Comparison of ENCODE assay signal across 30 cellular contexts in the genomic region with DNA sequence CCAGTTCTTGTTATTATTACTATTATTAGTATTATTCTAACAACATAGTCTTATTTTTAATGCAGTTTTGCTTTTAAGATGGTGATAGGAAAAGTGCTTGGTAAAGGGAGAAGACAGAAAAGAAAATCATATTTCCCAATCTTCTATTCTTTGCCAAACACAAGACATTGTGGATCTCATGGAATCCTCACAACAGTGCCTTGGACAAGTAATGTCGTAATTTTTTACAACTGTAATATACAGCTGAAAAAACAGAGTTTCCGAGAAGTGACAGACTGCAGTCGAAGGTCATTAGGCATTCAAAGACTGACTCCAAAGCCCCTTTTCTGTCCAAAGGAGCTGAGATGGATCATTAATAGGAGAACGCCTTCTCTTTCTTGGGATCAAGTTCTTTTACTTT. TPM values are rescaled to one million over a fixed set of nuclear protein-coding genes. Genes with fewer than 3 reads are reported as not detected.
DNase-seq lines count a peak whose midpoint lies in the region; ATAC-seq and TF ChIP-seq lines count a peak whose summit lies in the region.
"Had no signal": no experiment of that assay in that cellular context is flagged by ENCODE, and none has a peak within 500 bp of the region (broad histone marks: within the 10 kb centered on the region; RNA-seq: fewer than 3 reads in every experiment).

No MANE protein-coding gene starts in this region.

- no peaks in the 10 kb centered on the region for H3K79me2 ChIP-seq in parathyroid adenoma

- no peak overlapping the region for H3K4me3 Mint-ChIP-seq in activated CD4-positive, alpha-beta T cell treated with anti-CD3 and anti-CD28 coated beads, Interleukin-2, amount 10 ng/mL, durations not matched to agents 7 days and 5 days
- H3K4me3 Mint-ChIP-seq: activated T-cell treated with anti-CD3 and anti-CD28 coated beads, Interleukin-2, amount 50 U/mL, for 24 hours; stimulated activated naive B cell treated with anti-CD40 and anti-IgM and Interleukin-4, amounts not matched to agents 10 μg/mL and 1 μg/mL and 100 μg/mL, for 72 hours; T-cell had no signal

- H3K4me3 ChIP-seq in heart right ventricle (no peak overlapping the region), parathyroid adenoma (ENCODE audit: low read depth, low read length) (no peak overlapping the region), aorta (ENCODE audit: low read length in 2 of 2) (no peak overlapping the region)
- H3K4me3 ChIP-seq: adrenal gland, BLaER1, breast epithelium, coronary artery, prostate gland, smooth muscle cell, transverse colon had no signal

- no peaks in the 10 kb centered on the region for H3K36me3 Mint-ChIP-seq in activated CD4-positive, alpha-beta T cell treated with anti-CD3 and anti-CD28 coated beads, Interleukin-2, amount 10 ng/mL, durations not matched to agents 7 days and 5 days (ENCODE audit: low read depth)
- H3K36me3 Mint-ChIP-seq: stimulated activated naive B cell treated with anti-CD40 and anti-IgM and Interleukin-4, amounts not matched to agents 10 μg/mL and 1 μg/mL and 100 μg/mL, for 72 hours; T-cell had no signal

- no peaks in the 10 kb centered on the region for H3K27me3 ChIP-seq in heart right ventricle
- H3K27me3 ChIP-seq in parathyroid adenoma (ENCODE audit: control insufficient read depth, insufficient read depth, low read length): no peaks in the 10 kb centered on the region
- H3K27me3 ChIP-seq in aorta (ENCODE audit: control insufficient read depth in 1 of 2, insufficient read depth in 2 of 2, low read length in 1 of 2): no peaks in the 10 kb centered on the region
- H3K27me3 ChIP-seq: adrenal gland, BLaER1, breast epithelium, foreskin keratinocyte, transverse colon had no signal

- 71 to 72% methylated on average over 4 of the region's 4 CpGs for WGBS in heart right ventricle, 2 donors
- 48 to 58% methylated on average over 4 of the region's 4 CpGs for WGBS in aorta, 2 donors

- POLR2A ChIA-PET in activated CD4-positive, alpha-beta T cell treated with anti-CD3 and anti-CD28 coated beads, Interleukin-2, amount 10 ng/mL, durations not matched to agents 7 days and 5 days (lab: Charles Lee): no interaction called here

- H3K36me3 ChIP-seq in heart right ventricle (no peaks in the 10 kb centered on the region), parathyroid adenoma (ENCODE audit: control insufficient read depth, insufficient read depth, low read length) (no peaks in the 10 kb centered on the region), aorta (ENCODE audit: control insufficient read depth in 1 of 2, insufficient read depth in 2 of 2, low read length in 1 of 2) (no peaks in the 10 kb centered on the region)
- H3K36me3 ChIP-seq: adrenal gland, BLaER1, breast epithelium, prostate gland, transverse colon had no signal

- no peaks in the 10 kb centered on the region for H3K9me3 ChIP-seq in heart right ventricle
- H3K9me3 ChIP-seq in parathyroid adenoma (ENCODE audit: control insufficient read depth, low read length): no peaks in the 10 kb centered on the region
- H3K9me3 ChIP-seq in aorta (ENCODE audit: control insufficient read depth, low read length): no peaks in the 10 kb centered on the region
- H3K9me3 ChIP-seq: adrenal gland, BLaER1, breast epithelium, prostate gland, transverse colon had no signal

- intact Hi-C loops in heart right ventricle (cut with DNase I) (loop anchor here in 6 of 10 donors (5.0 to 10.0 kb wide), 6 partner anchors 775 to 1070 kb away; no protein-coding TSS in a partner anchor), left cardiac atrium (cut with DNase I) (loop anchor here in 1 of 2 donors (5.0 kb wide), 2 partner anchors 510 to 1070 kb away; a partner anchor contains a TSS), left ventricle myocardium superior (cut with micrococcal nuclease) (loop anchor here (10.0 kb wide), 1 partner anchor 1068 kb away; no protein-coding TSS in a partner anchor), aorta (cut with DNase I) (loop anchor here (5.0 to 10.0 kb wide), 2 partner anchors 508 to 1070 kb away; a partner anchor contains a TSS)

- CTCF ChIA-PET in activated CD4-positive, alpha-beta T cell treated with anti-CD3 and anti-CD28 coated beads, Interleukin-2, amount 10 ng/mL, durations not matched to agents 7 days and 5 days (lab: Charles Lee): no interaction called here

- no peak overlapping the region for H3K4me2 ChIP-seq in parathyroid adenoma (ENCODE audit: low read length)
- H3K4me2 ChIP-seq: BLaER1, smooth muscle cell had no signal

- no peak overlapping the region for H2AFZ ChIP-seq in parathyroid adenoma

- no peak for TF ChIP-seq POLR2A in erythroblast (IDR thresholded peaks at IDR 0.05; ENCODE audit: low read length)

- no peaks in the 10 kb centered on the region for H3K9me3 Mint-ChIP-seq in activated CD4-positive, alpha-beta T cell treated with anti-CD3 and anti-CD28 coated beads, Interleukin-2, amount 10 ng/mL, durations not matched to agents 7 days and 5 days
- H3K9me3 Mint-ChIP-seq: activated T-cell treated with anti-CD3 and anti-CD28 coated beads, Interleukin-2, amount 50 U/mL, for 24 hours; stimulated activated naive B cell treated with anti-CD40 and anti-IgM and Interleukin-4, amounts not matched to agents 10 μg/mL and 1 μg/mL and 100 μg/mL, for 72 hours; T-cell had no signal

- H3K27me3 Mint-ChIP-seq in activated CD4-positive, alpha-beta T cell treated with anti-CD3 and anti-CD28 coated beads, Interleukin-2, amount 10 ng/mL, durations not matched to agents 7 days and 5 days: no peaks in the 10 kb centered on the region
- H3K27me3 Mint-ChIP-seq: activated T-cell treated with anti-CD3 and anti-CD28 coated beads, Interleukin-2, amount 50 U/mL, for 24 hours; T-cell had no signal

- no peaks in the 10 kb centered on the region for H3K4me1 Mint-ChIP-seq in activated CD4-positive, alpha-beta T cell treated with anti-CD3 and anti-CD28 coated beads, Interleukin-2, amount 10 ng/mL, durations not matched to agents 7 days and 5 days
- H3K4me1 Mint-ChIP-seq: stimulated activated naive B cell treated with anti-CD40 and anti-IgM and Interleukin-4, amounts not matched to agents 10 μg/mL and 1 μg/mL and 100 μg/mL, for 72 hours; T-cell had no signal

- H3K27ac ChIP-seq in heart right ventricle (peak overlapping the region in 6 of 10 donors; percentile 36 to 59 (median 51)), parathyroid adenoma (peak overlapping the region; percentile 57), aorta (ENCODE audit: low read depth in 1 of 2, low read length in 2 of 2) (no peak overlapping the region)
- H3K27ac ChIP-seq: BLaER1, coronary artery, foreskin keratinocyte, HL-60 had no signal

- no peak for TF ChIP-seq CTCF in heart right ventricle (IDR thresholded peaks at IDR 0.05)
- no peak for TF ChIP-seq CTCF in parathyroid adenoma (IDR thresholded peaks at IDR 0.05)

- DNase-seq in heart right ventricle (no peak), left cardiac atrium (no peak), left ventricle myocardium superior (no peak), aorta (no peak), erythroblast (lab: John Stamatoyannopoulos, UW) (no peak)
- no peak for DNase-seq in stimulated activated naive CD4-positive, alpha-beta T cell treated with Interleukin-2 at 50 U/mL for 16 hours (lab: John Stamatoyannopoulos, UW)
- no peak for DNase-seq in activated CD4-positive, alpha-beta T cell treated with anti-CD3 and anti-CD28 coated beads, Interleukin-2, amount 10 ng/mL, durations not matched to agents 7 days and 5 days
- DNase-seq: activated CD4-positive, alpha-beta T cell treated with anti-CD3 and anti-CD28 coated beads for 1 hour; activated CD8-positive, alpha-beta memory T cell treated with anti-CD3 and anti-CD28 coated beads for 24 hours; activated T-cell treated with anti-CD3 and anti-CD28 coated beads, Interleukin-2, amount 50 U/mL, for 24 hours; adrenal gland; Calu3; foreskin keratinocyte; kidney; midbrain; NCI-H1105 treated with DMSO at 0.1 percent for 48 hours; NCI-H2081; NCI-H345; OCI-M1; SHP77 treated with DMSO at 0.1 percent for 48 hours; stimulated activated naive B cell treated with anti-CD40 and anti-IgM and Interleukin-4, amounts not matched to agents 10 μg/mL and 1 μg/mL and 100 μg/mL, for 72 hours; T-cell; transverse colon had no signal

- peak in 5 of 8 donors; percentile 34 to 56 (median 45) for ATAC-seq in heart right ventricle
- no peak for ATAC-seq in left cardiac atrium
- peak; percentile 68 for ATAC-seq in left ventricle myocardium superior
- ATAC-seq in aorta (ENCODE audit: low FRiP score): peak; percentile 67
- ATAC-seq: foreskin keratinocyte; stimulated activated naive B cell treated with anti-CD40 and anti-IgM and Interleukin-4, amounts not matched to agents 10 μg/mL and 1 μg/mL and 100 μg/mL, for 72 hours; T-cell had no signal

- H3K9ac ChIP-seq in parathyroid adenoma: no peak overlapping the region
- H3K9ac ChIP-seq: BLaER1 had no signal

- H3K4me1 ChIP-seq in heart right ventricle (peaks cover 0 to 7% (median 0%) of the 10 kb centered on the region in 9 donors), parathyroid adenoma (no peaks in the 10 kb centered on the region), aorta (ENCODE audit: control insufficient read depth in 1 of 2, insufficient read depth in 2 of 2, low read length in 2 of 2) (no peaks in the 10 kb centered on the region)
- H3K4me1 ChIP-seq: adrenal gland, BLaER1, breast epithelium, prostate gland had no signal

- H3K27ac Mint-ChIP-seq in activated CD4-positive, alpha-beta T cell treated with anti-CD3 and anti-CD28 coated beads, Interleukin-2, amount 10 ng/mL, durations not matched to agents 7 days and 5 days: no peak overlapping the region
- H3K27ac Mint-ChIP-seq: activated T-cell treated with anti-CD3 and anti-CD28 coated beads, Interleukin-2, amount 50 U/mL, for 24 hours; stimulated activated naive B cell treated with anti-CD40 and anti-IgM and Interleukin-4, amounts not matched to agents 10 μg/mL and 1 μg/mL and 100 μg/mL, for 72 hours; T-cell had no signal

RNA-seq across cellular contexts. Expression of a gene that starts 24.5 kb away (rescaled TPM):
- total RNA-seq in heart right ventricle: 10 to 100 TPM; 12.1 to 21.2 (median 14.4) TPM
- 1 to 10 TPM; 2.6 to 3.8 TPM for polyA plus RNA-seq in heart right ventricle
- total RNA-seq in left cardiac atrium: 10 to 100 TPM; 14.5 to 18.7 TPM
- 18.0 TPM for total RNA-seq in left ventricle myocardium superior
- 10 to 100 TPM; 19.9 to 25.5 TPM for total RNA-seq in aorta
- 1 to 10 TPM; 3.3 to 6.4 TPM for polyA plus RNA-seq in aorta
- 10 to 100 TPM; 17.9 to 18.3 TPM for total RNA-seq in activated CD4-positive, alpha-beta T cell treated with anti-CD3 and anti-CD28 coated beads, Interleukin-2, amount 10 ng/mL, durations not matched to agents 7 days and 5 days

Comparison
In these comparisons a context has a peak if more than half of its experiments do, and no peak if none do; other contexts are left out.
1. ATAC-seq: peak in heart right ventricle (5 of 8), left ventricle myocardium superior (single experiment) and aorta (single experiment); none in left cardiac atrium (0 of 2).
2. H3K27ac ChIP-seq: peak in heart right ventricle (6 of 10) and parathyroid adenoma (single experiment); none in aorta (0 of 2).